ENCODE assay signal across 8 cellular contexts in genomic region chr1:222618001-222618879, GRCh38. TPM values are rescaled to one million over a fixed set of nuclear protein-coding genes. Genes with fewer than 3 reads are reported as not detected.
DNase-seq lines count a peak whose midpoint lies in the region; ATAC-seq, FAIRE-seq and TF ChIP-seq lines count a peak whose summit lies in the region.

Gene MIA3 (plus strand): TSS chr1:222618097. CDS start chr1:222618111, 14 bp downstream.

- peaks cover 28% of the 10 kb centered on the region for H3K4me1 Mint-ChIP-seq in activated B cell treated with CpG ODN at 0.5 μM for 24 hours

- H3K36me3 Mint-ChIP-seq in activated B cell treated with CpG ODN at 0.5 μM for 24 hours (ENCODE audit: low read depth) = peaks cover 22% of the 10 kb centered on the region

- peaks cover 16% of the 10 kb centered on the region for H3K27me3 Mint-ChIP-seq in activated B cell treated with CpG ODN at 0.5 μM for 24 hours

- H3K9me3 ChIP-seq in kidney (ENCODE audit: control insufficient read depth in 1 of 2, low read length in 2 of 2) = no peaks in the 10 kb centered on the region

- H3K4me3 ChIP-seq in kidney (ENCODE audit: low read length in 2 of 2) = peak within 1 kb of the TSS; percentile 80 to 92

- intact Hi-C loops in activated B cell treated with CpG ODN at 0.5 μM for 24 hours (cut with micrococcal nuclease) = loop anchor here (1.0 kb wide), 1 partner anchor 153 kb away; no protein-coding TSS in a partner anchor
- intact Hi-C loops in kidney (cut with DNase I) = no loop called here

- CTCF ChIA-PET in activated B cell treated with CpG ODN at 0.5 μM for 24 hours (lab: Charles Lee) = interaction anchor here (4.4 kb wide), 1 partner anchor 16 kb away, joined by 15 read pairs; no protein-coding TSS in a partner anchor

- H3K27ac ChIP-seq in kidney (ENCODE audit: low read depth in 2 of 2, low read length in 2 of 2) = peak within 1 kb of the TSS; percentile 48

- H3K36me3 ChIP-seq in kidney (ENCODE audit: control insufficient read depth in 1 of 2, insufficient read depth in 2 of 2, low read length in 2 of 2) = peaks cover 0 to 8% of the 10 kb centered on the region in 2 donors

- H3K27ac Mint-ChIP-seq in activated B cell treated with CpG ODN at 0.5 μM for 24 hours = peak within 1 kb of the TSS; percentile 91

- FAIRE-seq in kidney (lab: Jason Lieb, UNC) = no peak

- H3K4me1 ChIP-seq in kidney (ENCODE audit: control insufficient read depth in 1 of 2, insufficient read depth in 1 of 2, low read depth in 1 of 2, low read length in 2 of 2) = peaks cover 5 to 10% of the 10 kb centered on the region in 2 donors

- POLR2A ChIA-PET in activated B cell treated with CpG ODN at 0.5 μM for 24 hours (lab: Charles Lee) = interaction anchor here (0.6 to 2.7 kb wide), 6 partner anchors 16 to 95 kb away, joined by 4 to 14 read pairs (median 10); partner anchors contain the start of genes BROX and TAF1A

- no peaks in the 10 kb centered on the region for H3K9me3 Mint-ChIP-seq in activated B cell treated with CpG ODN at 0.5 μM for 24 hours

- ATAC-seq in HG02763 (IDR thresholded peaks at IDR 0.05; ENCODE audit: unreplicated experiment) (peak; percentile 63), activated B cell treated with CpG ODN at 0.5 μM for 24 hours (ENCODE audit: low read depth) (peak; percentile 56)

- H3K4me3 Mint-ChIP-seq in activated B cell treated with CpG ODN at 0.5 μM for 24 hours = peak within 1 kb of the TSS; percentile 93

- peak within 1 kb of the TSS; percentile 59 to 71 for H3K9ac ChIP-seq in kidney (ENCODE audit: low read length in 2 of 2)

- TF ChIP-seq CTCF in activated B cell treated with CpG ODN at 0.5 μM for 24 hours (IDR thresholded peaks at IDR 0.05) (no peak), kidney (IDR thresholded peaks at IDR 0.05; ENCODE audit: borderline replicate concordance, extremely low read depth, insufficient read depth) (no peak)

- DNase-seq in DMS 273 (lab: John Stamatoyannopoulos, UW; ENCODE audit: unreplicated experiment) (peak; percentile 87), DMS 273 treated with DMSO at 0.1 percent for 48 hours (lab: John Stamatoyannopoulos, UW) (no peak), NCI-H146 treated with DMSO at 0.1 percent for 48 hours (lab: John Stamatoyannopoulos, UW; ENCODE audit: unreplicated experiment) (peak; percentile 52), activated B cell treated with CpG ODN at 0.5 μM for 24 hours (peak; percentile 63), kidney (peak; percentile 96)
- DNase-seq in central memory CD4-positive, alpha-beta T cell = peak; percentile 41
- peak; percentile 61 to 67 for DNase-seq in stimulated activated CD4-positive, alpha-beta T cell treated with anti-CD3 and anti-CD28 coated beads, Interleukin-15, amount 100 ng/mL, for 48 hours (ENCODE audit: low read depth in 2 of 2)

RNA-seq across cellular contexts. Expression of gene MIA3, which starts in this region (rescaled TPM):
- total RNA-seq in activated B cell treated with CpG ODN at 0.5 μM for 24 hours (58.8 and 83.1 TPM in 2 replicates), kidney (51.5 TPM)
- polyA plus RNA-seq in kidney (ENCODE audit: insufficient read depth, low read depth, low replicate concordance) = 19.1 TPM
